ENCODE assay signal across 9 cellular contexts in the genomic region with DNA sequence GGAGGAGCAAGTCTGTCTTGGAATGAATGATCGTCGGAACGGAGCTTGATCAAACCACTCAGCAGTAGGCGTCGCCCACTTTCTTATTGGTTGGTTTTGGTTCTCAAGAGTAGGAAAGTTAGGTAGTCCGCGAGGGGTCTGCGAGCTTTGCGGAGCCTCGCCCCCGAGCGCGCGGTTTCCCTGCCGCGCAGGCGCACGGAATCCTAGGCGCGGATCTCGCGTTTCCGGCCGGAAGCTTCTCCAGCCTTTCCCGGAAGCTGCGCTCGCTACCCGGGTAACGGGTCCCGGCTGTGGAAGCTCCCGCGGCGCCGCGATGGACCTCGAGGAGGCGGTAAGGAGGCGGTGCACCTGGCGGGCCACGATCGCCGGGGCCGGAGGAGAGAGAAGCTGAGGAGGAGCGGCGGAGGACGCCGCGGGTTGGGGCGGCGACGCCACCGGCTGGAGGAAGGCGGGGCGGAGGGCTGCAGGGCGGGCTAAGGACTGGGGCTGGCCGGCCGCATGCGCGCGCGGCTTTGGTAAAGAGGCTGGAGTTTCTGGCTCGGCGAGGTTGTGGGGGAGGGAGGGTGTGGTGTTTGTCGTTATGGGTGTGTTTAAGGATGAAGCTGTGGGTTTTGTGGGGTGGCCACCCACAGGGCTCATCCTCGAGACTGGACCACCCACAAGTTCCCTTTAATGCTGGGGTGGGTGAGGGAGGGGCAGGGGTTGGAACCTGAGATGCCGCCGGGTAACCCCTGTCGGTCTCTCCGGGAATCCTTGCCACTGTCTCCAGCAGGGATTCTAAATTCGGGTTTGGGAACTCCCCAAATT. TPM values are rescaled to one million over a fixed set of nuclear protein-coding genes. Genes with fewer than 3 reads are reported as not detected.
DNase-seq lines count a peak whose midpoint lies in the region; ATAC-seq, FAIRE-seq and TF ChIP-seq lines count a peak whose summit lies in the region.
"Had no signal": no experiment of that assay in that cellular context is flagged by ENCODE, and none has a peak within 500 bp of the region (broad histone marks: within the 10 kb centered on the region; RNA-seq: fewer than 3 reads in every experiment).

Gene TAF1B, plus strand, starts transcription at position 246 of the 807 bp plus-strand sequence. Its CDS starts 68 bp downstream, at position 314.

- peak within 1 kb of the TSS; percentile 96 for H3K27ac ChIP-seq in keratinocyte (ENCODE audit: control insufficient read depth, insufficient read depth, low read length)

- DNase-seq in AG10803 (ENCODE audit: low read depth) (peak; percentile 89), NCI-H345 treated with DMSO at 0.1 percent for 48 hours (lab: John Stamatoyannopoulos, UW; ENCODE audit: unreplicated experiment) (peak; percentile 88), keratinocyte (ENCODE audit: low read depth, low spot score) (peak; percentile 78)
- peak; percentile 62 to 82 (median 71) for DNase-seq in activated CD4-positive, CD25-positive, alpha-beta regulatory T cell (lab: John Stamatoyannopoulos, UW)
- DNase-seq in central memory CD4-positive, alpha-beta T cell = peak; percentile 80
- DNase-seq in stimulated activated CD4-positive, alpha-beta T cell treated with anti-CD3 and anti-CD28 coated beads, Interleukin-15, amount 100 ng/mL, for 1 hour (ENCODE audit: low read depth in 1 of 2, low spot score in 1 of 2) = peak; percentile 55 to 76

- no peak for FAIRE-seq in keratinocyte (lab: Jason Lieb, UNC)
- FAIRE-seq: islet of Langerhans had no signal

- TF ChIP-seq CTCF in AG10803 (conservative IDR thresholded peaks at IDR 0.05; ENCODE audit: low read length) (peak; percentile 48), keratinocyte (optimal IDR thresholded peaks at IDR 0.05 in 1 of 3, IDR thresholded peaks at IDR 0.05 in 1 of 3, conservative IDR thresholded peaks at IDR 0.05 in 1 of 3; ENCODE audit: extremely low read depth in 1 of 3, insufficient read depth in 2 of 3, low read length in 3 of 3) (peak; percentile 32 to 51 (median 33))

- H3K9me1 ChIP-seq in keratinocyte (ENCODE audit: control insufficient read depth, extremely low read depth, insufficient read depth, low read length) = no peaks in the 10 kb centered on the region

- peak within 1 kb of the TSS; percentile 92 for H2AFZ ChIP-seq in keratinocyte (ENCODE audit: control insufficient read depth, low read length)

- H3K4me1 ChIP-seq in keratinocyte (ENCODE audit: control insufficient read depth, extremely low read depth, insufficient read depth, low read length) = peaks cover 38% of the 10 kb centered on the region

- no peaks in the 10 kb centered on the region for H3K27me3 ChIP-seq in keratinocyte (ENCODE audit: control insufficient read depth, extremely low read depth, insufficient read depth, low read length)

- ATAC-seq in GM19025 (IDR thresholded peaks at IDR 0.05; ENCODE audit: low read depth, unreplicated experiment) (peak; percentile 86), HG03342 (IDR thresholded peaks at IDR 0.05; ENCODE audit: unreplicated experiment) (peak; percentile 92)

- peak within 1 kb of the TSS; percentile 89 for H3K9ac ChIP-seq in keratinocyte (ENCODE audit: control insufficient read depth, extremely low read depth, insufficient read depth, low read length)

- H3K9me3 ChIP-seq in keratinocyte (ENCODE audit: control insufficient read depth, low read depth, low read length) = no peaks in the 10 kb centered on the region

- peak within 1 kb of the TSS; percentile 80 for H3K4me2 ChIP-seq in keratinocyte (ENCODE audit: control insufficient read depth, extremely low read depth, insufficient read depth, low read depth, low read length)

- H3K79me2 ChIP-seq in keratinocyte (ENCODE audit: control insufficient read depth, insufficient read depth, low read length) = peaks cover 10% of the 10 kb centered on the region

- H3K4me3 ChIP-seq in AG10803 (ENCODE audit: low read length) = peak within 1 kb of the TSS; percentile 79
- peak within 1 kb of the TSS; percentile 58 to 92 (median 77) for H3K4me3 ChIP-seq in keratinocyte (ENCODE audit: control insufficient read depth in 2 of 3, extremely low read depth in 1 of 3, insufficient read depth in 2 of 3, low read depth in 1 of 3, low read length in 3 of 3)

- dilution Hi-C loops in keratinocyte (cut with MboI; ENCODE audit: extremely low pct_ligation_motif_present, low sequenced_read_pairs) = no loop called here

- H4K20me1 ChIP-seq in keratinocyte (ENCODE audit: control insufficient read depth, extremely low read depth, insufficient read depth, low read length) = no peaks in the 10 kb centered on the region

- H3K36me3 ChIP-seq in keratinocyte (ENCODE audit: control insufficient read depth in 2 of 2, extremely low read depth in 1 of 2, insufficient read depth in 2 of 2, low read length in 2 of 2) = peaks cover 0 to 4% of the 10 kb centered on the region in 2 experiments

RNA-seq across cellular contexts. Expression of gene TAF1B, which starts in this region (rescaled TPM):
- polyA plus RNA-seq in keratinocyte = 10.2 to 16.5 TPM (median 13.2 TPM) in 3 replicates
- polyA plus RNA-seq in keratinocyte (2011; ENCODE audit: low read depth) = 5.4 TPM
- 7.1 and 14.3 TPM in 2 replicates for polyA plus RNA-seq in keratinocyte (2011; cell fraction: cytosol; rRNA removed)
- 17.5 and 18.6 TPM in 2 replicates for polyA plus RNA-seq in keratinocyte (2011; cell fraction: nucleus; rRNA removed)
- polyA plus RNA-seq in keratinocyte (2012; ENCODE audit: low replicate concordance) = 7.3 and 12.9 TPM in 2 replicates
- 9.2 to 20.1 TPM (median 13.9 TPM) in 3 replicates for polyA minus RNA-seq in keratinocyte
- 15.3 TPM for polyA minus RNA-seq in keratinocyte (2011; cell fraction: cytosol; rRNA and poly(A)+ RNA removed)
- polyA minus RNA-seq in keratinocyte (2011; cell fraction: nucleus; rRNA and poly(A)+ RNA removed) = 13.8 and 30.7 TPM in 2 replicates

Comparison
In these comparisons a context has a peak if more than half of its experiments do, and no peak if none do; other contexts are left out.
1. Peak in every context shown above with its lines: DNase-seq, ATAC-seq, H3K4me3 ChIP-seq and H3K27ac ChIP-seq.